11 cellular contexts compared by ENCODE assay signal in the genomic region with DNA sequence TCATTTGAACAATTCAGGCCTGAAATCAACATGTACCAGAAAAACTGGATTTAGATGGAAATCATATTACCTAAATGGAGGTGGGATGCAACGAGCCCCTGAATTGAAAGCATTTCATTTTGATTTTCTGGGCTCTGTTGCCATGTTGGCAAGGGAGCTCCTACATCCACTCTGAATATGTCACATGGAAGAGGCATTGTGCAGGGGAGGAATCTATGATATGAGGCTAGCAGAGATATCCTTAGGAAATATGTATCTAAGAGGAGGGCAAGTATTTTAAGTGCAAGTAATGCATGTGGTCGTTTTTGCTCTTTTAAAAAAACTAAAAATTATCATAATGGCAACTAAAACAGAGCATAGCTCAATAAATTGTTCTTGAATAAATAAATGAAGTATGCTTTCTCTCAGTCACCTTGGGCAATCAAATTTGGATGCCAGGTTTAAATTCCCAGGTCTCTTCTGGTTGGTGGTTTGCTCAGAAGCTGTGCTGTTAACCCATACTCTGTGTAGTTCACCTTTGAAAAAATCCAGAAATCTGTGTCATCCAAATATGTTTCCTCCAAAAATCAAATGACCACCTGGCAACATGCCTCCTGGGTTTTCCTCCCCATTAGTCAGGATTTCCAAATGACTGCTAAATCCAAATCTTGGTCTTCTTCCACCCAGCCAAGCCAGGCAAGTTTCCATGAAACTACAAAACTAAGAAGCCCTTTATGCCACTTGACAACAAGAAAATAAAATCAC.
"Had no signal": no experiment of that assay in that cellular context is flagged by ENCODE, and none has a peak within 500 bp of the region (broad histone marks: within the 10 kb centered on the region; RNA-seq: fewer than 3 reads in every experiment).

No MANE protein-coding gene starts in this region.

- H3K36me3 ChIP-seq: lower lobe of right lung, suprapubic skin had no signal

- H3K27me3 ChIP-seq: hepatocyte, suprapubic skin had no signal

- H3K4me2 ChIP-seq: hepatocyte had no signal

- H2AFZ ChIP-seq: hepatocyte had no signal

- H3K4me3 ChIP-seq: hepatocyte, lower lobe of right lung, suprapubic skin had no signal

- DNase-seq: activated CD4-positive, alpha-beta T cell treated with anti-CD3 and anti-CD28 coated beads, Interleukin-2, amount 50 U/mL, for 1 hour; activated naive CD4-positive, alpha-beta T cell treated with anti-CD3 and anti-CD28 coated beads, Interleukin-2, amount 50 U/mL, for 16 hours; activated T-cell treated with anti-CD3 and anti-CD28 coated beads, Interleukin-2, amount 50 U/mL, for 1 hour; amniotic stem cell; lower lobe of right lung; naive thymus-derived CD4-positive, alpha-beta T cell; stimulated activated CD4-positive, alpha-beta T cell treated with anti-CD3 and anti-CD28 coated beads, Interleukin-2, amount 100 ng/mL, for 24 hours; stimulated activated naive B cell treated with anti-CD40 and anti-IgM and Interleukin-4, amounts not matched to agents 10 μg/mL and 1 μg/mL and 100 μg/mL, for 72 hours had no signal

- H3K27ac ChIP-seq: hepatocyte, lower lobe of right lung, suprapubic skin had no signal

- H3K9me3 ChIP-seq: lower lobe of right lung, suprapubic skin had no signal

- ATAC-seq: esophagus mucosa; naive thymus-derived CD4-positive, alpha-beta T cell; stimulated activated naive B cell treated with anti-CD40 and anti-IgM and Interleukin-4, amounts not matched to agents 10 μg/mL and 1 μg/mL and 100 μg/mL, for 72 hours had no signal
